In the genomic region with DNA sequence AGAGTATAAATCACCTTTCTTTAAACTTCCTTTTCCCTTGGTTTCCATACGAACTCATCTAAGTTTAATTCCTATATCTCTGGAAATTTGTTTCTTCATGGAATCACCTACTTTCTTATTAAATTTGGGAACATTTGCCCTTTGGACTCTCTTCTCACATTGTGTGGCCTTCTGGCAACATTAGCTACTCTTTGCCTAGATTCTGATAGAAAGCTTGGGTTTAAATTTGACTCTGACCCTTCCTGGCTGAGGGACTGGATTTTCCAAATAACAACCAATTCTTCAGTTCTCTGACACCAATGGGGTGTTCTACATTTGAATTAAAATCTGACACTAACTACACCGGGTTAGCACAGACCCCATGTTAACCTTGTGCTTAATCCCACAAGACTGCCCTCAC, we compare ENCODE assay signal across 2 cellular contexts.
A peak's percentile ranks its signal among the peaks of the same experiment; 100 is the strongest.
TF ChIP-seq lines count a peak whose summit lies in the region.

No MANE protein-coding gene starts in this region.

TF ChIP-seq in liver, 16 proteins besides CTCF, POLR2A, EP300 and RAD21:
- peak; percentile 27 for TF ChIP-seq SP1 (IDR thresholded peaks at IDR 0.05)
- peak; percentile 26 to 47 for TF ChIP-seq HNF4A (conservative IDR thresholded peaks at IDR 0.05)
- TF ChIP-seq NR2F2 (IDR thresholded peaks at IDR 0.05), result no peak
TF ChIP-seq in liver: peak in this region for 2.

TF ChIP-seq in HepG2, 621 proteins besides CTCF, POLR2A, EP300 and RAD21:
- TF ChIP-seq SOX13 (IDR thresholded peaks at IDR 0.05) (no peak), SOX13 (CRISPR knock-in tag; conservative IDR thresholded peaks at IDR 0.05 in 1 of 2, IDR thresholded peaks at IDR 0.05 in 1 of 2) (no peak), SPEN (CRISPR knock-in tag; IDR thresholded peaks at IDR 0.05; ENCODE audit: low read depth) (no peak), EZH2 (conservative IDR thresholded peaks at IDR 0.05; ENCODE audit: low read depth, low read length) (no peak), ZNF83 (CRISPR knock-in tag; IDR thresholded peaks at IDR 0.05; ENCODE audit: borderline replicate concordance) (no peak), GTF3A (CRISPR knock-in tag; conservative IDR thresholded peaks at IDR 0.05) (no peak)
- TF ChIP-seq, protein P1, sequence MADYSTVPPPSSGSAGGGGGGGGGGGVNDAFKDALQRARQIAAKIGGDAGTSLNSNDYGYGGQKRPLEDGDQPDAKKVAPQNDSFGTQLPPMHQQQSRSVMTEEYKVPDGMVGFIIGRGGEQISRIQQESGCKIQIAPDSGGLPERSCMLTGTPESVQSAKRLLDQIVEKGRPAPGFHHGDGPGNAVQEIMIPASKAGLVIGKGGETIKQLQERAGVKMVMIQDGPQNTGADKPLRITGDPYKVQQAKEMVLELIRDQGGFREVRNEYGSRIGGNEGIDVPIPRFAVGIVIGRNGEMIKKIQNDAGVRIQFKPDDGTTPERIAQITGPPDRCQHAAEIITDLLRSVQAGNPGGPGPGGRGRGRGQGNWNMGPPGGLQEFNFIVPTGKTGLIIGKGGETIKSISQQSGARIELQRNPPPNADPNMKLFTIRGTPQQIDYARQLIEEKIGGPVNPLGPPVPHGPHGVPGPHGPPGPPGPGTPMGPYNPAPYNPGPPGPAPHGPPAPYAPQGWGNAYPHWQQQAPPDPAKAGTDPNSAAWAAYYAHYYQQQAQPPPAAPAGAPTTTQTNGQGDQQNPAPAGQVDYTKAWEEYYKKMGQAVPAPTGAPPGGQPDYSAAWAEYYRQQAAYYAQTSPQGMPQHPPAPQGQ (CRISPR knock-in tag; IDR thresholded peaks at IDR 0.05; ENCODE audit: borderline replicate concordance), result no peak
TF ChIP-seq in HepG2: peak in this region for 0.
